23 cellular contexts compared by ENCODE assay signal in the genomic region with DNA sequence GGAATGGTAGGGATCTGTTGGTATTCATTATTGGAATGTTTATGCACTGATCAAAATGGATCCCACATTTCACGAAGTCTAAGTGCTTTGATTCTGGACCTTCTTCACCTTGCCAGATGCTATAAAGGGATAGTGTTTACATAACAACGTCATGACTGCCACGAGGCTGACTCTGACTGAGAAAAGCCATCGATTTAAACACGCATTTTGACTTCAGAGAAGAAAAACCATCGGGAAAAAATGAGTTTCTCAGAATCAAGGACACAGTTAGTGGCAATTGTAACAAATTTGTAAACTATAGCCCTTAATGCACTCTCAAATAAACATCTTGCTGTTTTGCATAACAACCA. TPM values are rescaled to one million over a fixed set of nuclear protein-coding genes. Genes with fewer than 3 reads are reported as not detected.
A peak's percentile ranks its signal among the peaks of the same experiment; 100 is the strongest.
DNase-seq lines count a peak whose midpoint lies in the region; ATAC-seq, FAIRE-seq and TF ChIP-seq lines count a peak whose summit lies in the region.
"Had no signal": no experiment of that assay in that cellular context is flagged by ENCODE, and none has a peak within 500 bp of the region (broad histone marks: within the 10 kb centered on the region; RNA-seq: fewer than 3 reads in every experiment).

No MANE protein-coding gene starts in this region.

- TF ChIP-seq POLR2A in H54 (IDR thresholded peaks at IDR 0.05; ENCODE audit: low read depth, low read length) (no peak), suprapubic skin (IDR thresholded peaks at IDR 0.05) (no peak)

- peak; percentile 62 for FAIRE-seq in H54 (lab: Jason Lieb, UNC)
- FAIRE-seq: GM12878, K562 had no signal

- H3K4me3 ChIP-seq in left lung (no peak overlapping the region), suprapubic skin (no peak overlapping the region)
- H3K4me3 ChIP-seq: GM12878, K562, right lobe of liver had no signal

- H3K27ac ChIP-seq in left lung, result no peak overlapping the region
- H3K27ac ChIP-seq in suprapubic skin, result no peak overlapping the region
- H3K27ac ChIP-seq: foreskin keratinocyte, HL-60, right lobe of liver had no signal

- intact Hi-C loops in left lung (cut with DNase I), result no loop called here

- peak; percentile 68 for DNase-seq in DMS53 (lab: John Stamatoyannopoulos, UW)
- DNase-seq in DMS53 treated with DMSO at 0.1 percent for 48 hours (lab: John Stamatoyannopoulos, UW; ENCODE audit: unreplicated experiment), result no peak
- DNase-seq in H54 (ENCODE audit: insufficient read length, low spot score), result no peak
- DNase-seq in astrocyte of the hippocampus (ENCODE audit: low read depth, low spot score), result peak; percentile 44
- no peak for DNase-seq in left lung
- no peak for DNase-seq in suprapubic skin (ENCODE audit: low spot score in 2 of 2)
- no peak for DNase-seq in pons (ENCODE audit: low spot score)
- DNase-seq: activated CD4-positive, CD25-positive, alpha-beta regulatory T cell; activated CD8-positive, alpha-beta memory T cell treated with anti-CD3 and anti-CD28 coated beads for 24 hours; CD8-positive, alpha-beta T cell; central memory CD4-positive, alpha-beta T cell; effector CD4-positive, alpha-beta T cell; foreskin keratinocyte; NCI-H1105; NCI-H226; right lobe of liver; T-cell had no signal

- 37% methylated on average over 6 of the region's 6 CpGs for WGBS in suprapubic skin

- ATAC-seq in left lung, result peak; percentile 12
- ATAC-seq in HG02885 (IDR thresholded peaks at IDR 0.05; ENCODE audit: poor library complexity, unreplicated experiment), result no peak
- ATAC-seq: CD8-positive, alpha-beta T cell; GM12878; K562; right lobe of liver; Right ventricle myocardium inferior; T-cell had no signal

- H3K4me1 ChIP-seq in left lung (peaks cover 0 to 2% of the 10 kb centered on the region in 2 donors), suprapubic skin (peaks cover 3% of the 10 kb centered on the region)

- no peak for TF ChIP-seq CTCF in left lung (IDR thresholded peaks at IDR 0.05)
- TF ChIP-seq CTCF in suprapubic skin (IDR thresholded peaks at IDR 0.05), result no peak

- H3K27me3 ChIP-seq in left lung, result no peaks in the 10 kb centered on the region
- H3K27me3 ChIP-seq in suprapubic skin, result no peaks in the 10 kb centered on the region
- H3K27me3 ChIP-seq: foreskin keratinocyte, right lobe of liver had no signal

- no peak for TF ChIP-seq EP300 in suprapubic skin (IDR thresholded peaks at IDR 0.05)

- no peaks in the 10 kb centered on the region for H3K36me3 ChIP-seq in left lung
- no peaks in the 10 kb centered on the region for H3K36me3 ChIP-seq in suprapubic skin
- H3K36me3 ChIP-seq: right lobe of liver had no signal

- H3K9me3 ChIP-seq in left lung (peaks cover 0 to 9% of the 10 kb centered on the region in 2 donors), suprapubic skin (peaks cover 3% of the 10 kb centered on the region)
- H3K9me3 ChIP-seq: right lobe of liver had no signal

RNA-seq across cellular contexts. Expression of gene RASEF, which starts 49.7 kb away (rescaled TPM):
- 10 to 100 TPM; 16.9 to 26.7 TPM for total RNA-seq in left lung
- total RNA-seq in suprapubic skin, result 1 to 10 TPM; 3.4 to 6.2 (median 4.8) TPM
- total RNA-seq: CD8-positive, alpha-beta T cell; G401 had no signal

Comparison
In these comparisons a context has a peak if more than half of its experiments do, and no peak if none do; other contexts are left out.
1. DNase-seq: peak in DMS53 (single experiment) and astrocyte of the hippocampus (single experiment); none in DMS53 treated with DMSO at 0.1 percent for 48 hours (single experiment), H54 (single experiment), left lung (0 of 2), suprapubic skin (0 of 2) and pons (single experiment).